ENCODE assay signal across 8 cellular contexts in genomic region chr16:29995911-29996772, GRCh38. TPM values are rescaled to one million over a fixed set of nuclear protein-coding genes. Genes with fewer than 3 reads are reported as not detected.
DNase-seq lines count a peak whose midpoint lies in the region; ATAC-seq and TF ChIP-seq lines count a peak whose summit lies in the region.

INO80E (plus strand) TSS chr16:29996241; CDS start chr16:29996311, 70 bp downstream.

- H3K9ac ChIP-seq in mammary epithelial cell (ENCODE audit: insufficient read depth, low read length) (peak within 1 kb of the TSS; percentile 84), iPS-20b (ENCODE audit: low read depth, low read length) (peak within 1 kb of the TSS; percentile 93), smooth muscle cell (ENCODE audit: low read depth) (peak within 1 kb of the TSS; percentile 94)

- ATAC-seq in GM18868 (IDR thresholded peaks at IDR 0.05; ENCODE audit: unreplicated experiment) (peak; percentile 91), HG03108 (IDR thresholded peaks at IDR 0.05; ENCODE audit: unreplicated experiment) (peak; percentile 90)

- no TSS peak for BruUV-seq in mammary epithelial cell (replicated peaks; lab: Mats Ljungman, UMichigan)

- CTCF ChIA-PET in mammary epithelial cell (lab: Charles Lee; ENCODE audit: low non-redundant PET), result interaction anchor here (0.5 kb wide), 1 partner anchor 414 kb away, joined by 4 read pairs; no protein-coding TSS in a partner anchor

- peaks cover 19% of the 10 kb centered on the region for H3K79me2 ChIP-seq in mammary epithelial cell (ENCODE audit: insufficient read depth, low read length)
- peaks cover 10% of the 10 kb centered on the region for H3K79me2 ChIP-seq in smooth muscle cell (ENCODE audit: low read depth)

- no peaks in the 10 kb centered on the region for H4K20me1 ChIP-seq in mammary epithelial cell (ENCODE audit: insufficient read depth, low read length)
- H4K20me1 ChIP-seq in smooth muscle cell (ENCODE audit: low read depth), result no peaks in the 10 kb centered on the region

- H3K27me3 ChIP-seq in WERI-Rb-1 (ENCODE audit: insufficient read depth, low read depth, severe bottlenecking) (no peaks in the 10 kb centered on the region), mammary epithelial cell (ENCODE audit: insufficient read depth, low read length) (no peaks in the 10 kb centered on the region), iPS-20b (ENCODE audit: insufficient read depth, low read length) (no peaks in the 10 kb centered on the region), smooth muscle cell (ENCODE audit: low read depth) (no peaks in the 10 kb centered on the region)

- no peak for TF ChIP-seq CTCF in WERI-Rb-1 (IDR thresholded peaks at IDR 0.05; ENCODE audit: low read depth, low read length)
- TF ChIP-seq CTCF in mammary epithelial cell (conservative IDR thresholded peaks at IDR 0.05 in 1 of 2, IDR thresholded peaks at IDR 0.05 in 1 of 2; ENCODE audit: extremely low read depth in 1 of 2, insufficient read depth in 1 of 2, low read depth in 1 of 2, low read length in 2 of 2), result no peak
- no peak for TF ChIP-seq CTCF in smooth muscle cell (IDR thresholded peaks at IDR 0.05; ENCODE audit: borderline replicate concordance, insufficient read depth, poor library complexity, severe bottlenecking)

- H3F3A ChIP-seq in smooth muscle cell (ENCODE audit: low read depth), result no peaks in the 10 kb centered on the region

- dilution Hi-C loops in mammary epithelial cell (cut with HindIII; ENCODE audit: low sequenced_read_pairs), result loop anchor here (5.0 kb wide), 1 partner anchor 56 kb away; a partner anchor contains a TSS

- H3K9me3 ChIP-seq in WERI-Rb-1 (ENCODE audit: severe bottlenecking), result no peaks in the 10 kb centered on the region
- H3K9me3 ChIP-seq in mammary epithelial cell (replicated peaks; ENCODE audit: insufficient read depth, low read length), result no peaks in the 10 kb centered on the region
- H3K9me3 ChIP-seq in iPS-20b (ENCODE audit: insufficient read depth, low read depth, low read length), result no peaks in the 10 kb centered on the region
- no peaks in the 10 kb centered on the region for H3K9me3 ChIP-seq in smooth muscle cell (replicated peaks; ENCODE audit: low read depth)

- intact Hi-C loops in mammary epithelial cell (cut with micrococcal nuclease), result loop anchor here (1.0 to 10.0 kb wide), 8 partner anchors 21 to 291 kb away; partner anchors contain the start of genes ALDOA, ASPHD1, CDIPT and KCTD13

- H3K4me2 ChIP-seq in mammary epithelial cell (ENCODE audit: insufficient read depth, low read depth, low read length) (peak within 1 kb of the TSS; percentile 86), smooth muscle cell (peak within 1 kb of the TSS; percentile 92)

- H3K27ac ChIP-seq in WERI-Rb-1 (peak within 1 kb of the TSS; percentile 100), mammary epithelial cell (ENCODE audit: insufficient read depth, low read depth, low read length) (peak within 1 kb of the TSS; percentile 91), iPS-20b (ENCODE audit: low read length) (peak within 1 kb of the TSS; percentile 50), smooth muscle cell (ENCODE audit: low read depth) (peak within 1 kb of the TSS; percentile 95)

- peak; percentile 98 for DNase-seq in ACHN
- peak; percentile 99 for DNase-seq in NCI-H2227 (lab: John Stamatoyannopoulos, UW; ENCODE audit: unreplicated experiment)
- peak; percentile 99 for DNase-seq in WERI-Rb-1
- peak; percentile 94 for DNase-seq in mammary epithelial cell
- DNase-seq in smooth muscle cell (lab: John Stamatoyannopoulos, UW; ENCODE audit: unreplicated experiment), result peak; percentile 84

- peak within 1 kb of the TSS; percentile 77 for H3K4me3 ChIP-seq in WERI-Rb-1 (ENCODE audit: low read depth, low read length)
- peak within 1 kb of the TSS; percentile 72 to 96 (median 86) for H3K4me3 ChIP-seq in mammary epithelial cell (replicated peaks in 1 of 3; ENCODE audit: insufficient read depth in 1 of 3, low read depth in 2 of 3, low read length in 3 of 3)
- peak within 1 kb of the TSS; percentile 87 for H3K4me3 ChIP-seq in iPS-20b (ENCODE audit: low read length)
- H3K4me3 ChIP-seq in smooth muscle cell, result peak within 1 kb of the TSS; percentile 94

- H2AFZ ChIP-seq in mammary epithelial cell (ENCODE audit: low read depth, low read length), result peak within 1 kb of the TSS; percentile 91
- H2AFZ ChIP-seq in smooth muscle cell (ENCODE audit: low read depth), result peak within 1 kb of the TSS; percentile 98

- peaks cover 23% of the 10 kb centered on the region for H3K4me1 ChIP-seq in mammary epithelial cell (ENCODE audit: insufficient read depth, low read length)
- H3K4me1 ChIP-seq in iPS-20b (ENCODE audit: insufficient read depth, low read length), result peaks cover 4% of the 10 kb centered on the region; the same call in 1 of the 2 replicates
- H3K4me1 ChIP-seq in smooth muscle cell (ENCODE audit: low read depth), result peaks cover 11% of the 10 kb centered on the region

- peaks cover 56% of the 10 kb centered on the region for H3K36me3 ChIP-seq in WERI-Rb-1
- H3K36me3 ChIP-seq in mammary epithelial cell (ENCODE audit: insufficient read depth, low read length), result peaks cover 5% of the 10 kb centered on the region
- H3K36me3 ChIP-seq in iPS-20b (ENCODE audit: insufficient read depth, low read depth, low read length), result peaks cover 34% of the 10 kb centered on the region
- no peaks in the 10 kb centered on the region for H3K36me3 ChIP-seq in smooth muscle cell (ENCODE audit: low read depth)

- in situ Hi-C loops in ACHN (cut with HindIII; ENCODE audit: low pct_ligation_motif_present, low pct_unique_long_range_greater_than_20kb, low sequenced_read_pairs) (no loop called here), mammary epithelial cell (cut with MboI; ENCODE audit: low sequenced_read_pairs in 2 of 2) (no loop called here)

- WGBS in mammary epithelial cell (ENCODE audit: low coverage, missing lambda C conversion rate), result 2% methylated on average over 25 of the region's 66 CpGs
- 2% methylated on average over 66 of the region's 66 CpGs for WGBS in smooth muscle cell (ENCODE audit: low lambda C conversion rate)

RNA-seq across cellular contexts. Expression of gene INO80E, which starts in this region (rescaled TPM):
- 10 to 100 TPM; 27.7 to 62.2 TPM for total RNA-seq in mammary epithelial cell
- polyA plus RNA-seq in mammary epithelial cell, result 31.1 TPM
- polyA minus RNA-seq in mammary epithelial cell, result 94.8 TPM
- total RNA-seq in smooth muscle cell, result 92.2 and 181 TPM in 2 replicates
- polyA plus RNA-seq in smooth muscle cell, result 17.7 and 19.3 TPM in 2 replicates

Comparison
In these comparisons a context has a peak if more than half of its experiments do, and no peak if none do; other contexts are left out.
1. Peak in every context shown above with its lines: DNase-seq, ATAC-seq, H3K4me3 ChIP-seq and H3K27ac ChIP-seq.
2. H3K27ac ChIP-seq: peak in every context shown above with its lines; median percentile 100 in WERI-Rb-1; 95 in smooth muscle cell; 91 in mammary epithelial cell; 50 in iPS-20b.